In genomic region chr18:21831413-21831831, GRCh38 we compare ENCODE assay signal across 15 cellular contexts.
DNase-seq lines count a peak whose midpoint lies in the region; ATAC-seq, FAIRE-seq and TF ChIP-seq lines count a peak whose summit lies in the region.
"Had no signal": no experiment of that assay in that cellular context is flagged by ENCODE, and none has a peak within 500 bp of the region (broad histone marks: within the 10 kb centered on the region; RNA-seq: fewer than 3 reads in every experiment).

No MANE protein-coding gene starts in this region.

- no peak overlapping the region for H3K4me3 Mint-ChIP-seq in astrocyte (ENCODE audit: unreplicated experiment)
- H3K4me3 Mint-ChIP-seq in nephron progenitor cell: peak overlapping the region; percentile 14
- H3K4me3 Mint-ChIP-seq: IgD-negative memory B cell, memory B cell had no signal

- H3K9me3 Mint-ChIP-seq in astrocyte (ENCODE audit: unreplicated experiment): no peaks in the 10 kb centered on the region
- no peaks in the 10 kb centered on the region for H3K9me3 Mint-ChIP-seq in nephron progenitor cell
- H3K9me3 Mint-ChIP-seq: IgD-negative memory B cell, memory B cell had no signal

- H3K36me3 Mint-ChIP-seq in astrocyte (ENCODE audit: low read depth, unreplicated experiment) (no peaks in the 10 kb centered on the region), nephron progenitor cell (ENCODE audit: low read depth) (peaks cover 13% of the 10 kb centered on the region)

- no peak overlapping the region for H3K4me2 ChIP-seq in astrocyte (ENCODE audit: low read length)

- peak in 1 of 2 donors; percentile 45 for TF ChIP-seq POLR2A in thyroid gland (IDR thresholded peaks at IDR 0.05)

- TF ChIP-seq CTCF in astrocyte (IDR thresholded peaks at IDR 0.05; ENCODE audit: insufficient read depth, low read depth, low read length): no peak
- no peak for TF ChIP-seq CTCF in nephron progenitor cell (IDR thresholded peaks at IDR 0.05)
- TF ChIP-seq CTCF in thyroid gland (IDR thresholded peaks at IDR 0.05): peak in 1 of 6 experiments; percentile 3

- peaks cover 4% of the 10 kb centered on the region for H4K20me1 ChIP-seq in astrocyte (ENCODE audit: insufficient read depth, low read length)

- intact Hi-C loops in left ventricle myocardium superior (cut with micrococcal nuclease) (no loop called here), thyroid gland (cut with DNase I) (no loop called here)

- H3K27ac Mint-ChIP-seq in astrocyte (ENCODE audit: unreplicated experiment) (peak overlapping the region; percentile 56), nephron progenitor cell (peak overlapping the region; percentile 76)
- H3K27ac Mint-ChIP-seq: IgD-negative memory B cell, memory B cell had no signal

- no peaks in the 10 kb centered on the region for H3K27me3 Mint-ChIP-seq in astrocyte (ENCODE audit: low read depth, unreplicated experiment)
- H3K27me3 Mint-ChIP-seq in nephron progenitor cell (ENCODE audit: low read depth, poor library complexity): no peaks in the 10 kb centered on the region
- H3K27me3 Mint-ChIP-seq: IgD-negative memory B cell, memory B cell had no signal

- H3K9ac ChIP-seq in astrocyte (ENCODE audit: low read length): no peak overlapping the region

- H3K27ac ChIP-seq in astrocyte (ENCODE audit: low read depth, low read length) (no peak overlapping the region), thyroid gland (peak overlapping the region; percentile 56 to 75 (median 71))

- H3K4me1 ChIP-seq in astrocyte (ENCODE audit: insufficient read depth, low read length) (no peaks in the 10 kb centered on the region), thyroid gland (peaks cover 5 to 9% of the 10 kb centered on the region in 2 donors)
- H3K4me1 ChIP-seq: HAP-1, spleen had no signal

- DNase-seq in astrocyte (ENCODE audit: low read depth) (no peak), left ventricle myocardium superior (no peak), nephron progenitor cell (no peak), thyroid gland (peak; percentile 50 to 51), DMS79 (lab: John Stamatoyannopoulos, UW) (no peak)
- DNase-seq: NCI-H1930, spleen had no signal

- ATAC-seq in left ventricle myocardium superior (peak; percentile 76), GM19035 (IDR thresholded peaks at IDR 0.05; ENCODE audit: unreplicated experiment) (no peak), GM19463 (IDR thresholded peaks at IDR 0.05; ENCODE audit: unreplicated experiment) (no peak), HG02623 (IDR thresholded peaks at IDR 0.05; ENCODE audit: unreplicated experiment) (no peak)
- ATAC-seq: SK-N-SH treated with all-trans-retinoic acid at 6 μM for 48 hours had no signal

- H3K27me3 ChIP-seq in astrocyte (ENCODE audit: insufficient read depth, low read length) (no peaks in the 10 kb centered on the region), thyroid gland (no peaks in the 10 kb centered on the region)
- H3K27me3 ChIP-seq: spleen had no signal

- FAIRE-seq in astrocyte (lab: Jason Lieb, UNC): no peak
- FAIRE-seq: frontal cortex had no signal

- no peak overlapping the region for H2AFZ ChIP-seq in astrocyte (ENCODE audit: low read depth, low read length)

- no peaks in the 10 kb centered on the region for H3K79me2 ChIP-seq in astrocyte (ENCODE audit: insufficient read depth, low read length)

- H3K9me3 ChIP-seq in astrocyte (ENCODE audit: insufficient read depth, low read depth, low read length) (no peaks in the 10 kb centered on the region), thyroid gland (no peaks in the 10 kb centered on the region)
- H3K9me3 ChIP-seq: HAP-1, spleen had no signal

- no peak overlapping the region for H3K4me3 ChIP-seq in astrocyte (ENCODE audit: insufficient read depth, low read depth, low read length)
- peak overlapping the region in 1 of 3 donors; percentile 9 for H3K4me3 ChIP-seq in thyroid gland (replicated peaks in 1 of 3)
- H3K4me3 ChIP-seq: HAP-1, spleen had no signal

- H3K4me1 Mint-ChIP-seq in astrocyte (ENCODE audit: low read depth, unreplicated experiment): peaks cover 11% of the 10 kb centered on the region
- H3K4me1 Mint-ChIP-seq in nephron progenitor cell: peaks cover 23% of the 10 kb centered on the region

- 17 to 22% methylated on average over 5 of the region's 5 CpGs for WGBS in thyroid gland, 2 donors

- H3K36me3 ChIP-seq in astrocyte (ENCODE audit: insufficient read depth, low read length): no peaks in the 10 kb centered on the region
- no peaks in the 10 kb centered on the region for H3K36me3 ChIP-seq in thyroid gland
- H3K36me3 ChIP-seq: HAP-1 had no signal

Comparison
In these comparisons a context has a peak if more than half of its experiments do, and no peak if none do; other contexts are left out.
1. DNase-seq: peak in thyroid gland (2 of 2); none in astrocyte (single experiment), left ventricle myocardium superior (single experiment), nephron progenitor cell (single experiment) and DMS79 (single experiment).